Comparison of ENCODE assay signal across 10 cellular contexts in genomic region chr11:15852179-15852578, GRCh38.
DNase-seq lines count a peak whose midpoint lies in the region; ATAC-seq and TF ChIP-seq lines count a peak whose summit lies in the region.
"Had no signal": no experiment of that assay in that cellular context is flagged by ENCODE, and none has a peak within 500 bp of the region (broad histone marks: within the 10 kb centered on the region; RNA-seq: fewer than 3 reads in every experiment).

No MANE protein-coding gene starts in this region.

- H3K27ac ChIP-seq in endodermal cell (ENCODE audit: low read depth, low read length) (no peak overlapping the region), parathyroid adenoma (no peak overlapping the region), prostate gland (no peak overlapping the region)

- H3K79me2 ChIP-seq in parathyroid adenoma, result no peaks in the 10 kb centered on the region

- peak; percentile 89 for TF ChIP-seq CTCF in endodermal cell (conservative IDR thresholded peaks at IDR 0.05)
- peak; percentile 6 for TF ChIP-seq CTCF in parathyroid adenoma (IDR thresholded peaks at IDR 0.05)
- TF ChIP-seq CTCF in prostate gland (IDR thresholded peaks at IDR 0.05), result peak in 2 of 4 experiments; percentile 27 to 33

- H3K27me3 ChIP-seq in endodermal cell (ENCODE audit: control insufficient read depth, insufficient read depth, low read length, poor library complexity, severe bottlenecking) (no peaks in the 10 kb centered on the region), parathyroid adenoma (ENCODE audit: control insufficient read depth, insufficient read depth, low read length) (no peaks in the 10 kb centered on the region), prostate gland (replicated peaks; ENCODE audit: insufficient read depth) (no peaks in the 10 kb centered on the region)

- intact Hi-C loops in prostate gland (cut with DNase I), result no loop called here

- peaks cover 17% of the 10 kb centered on the region for H3K4me1 ChIP-seq in endodermal cell (ENCODE audit: control insufficient read depth, insufficient read depth, low read length)
- H3K4me1 ChIP-seq in parathyroid adenoma, result no peaks in the 10 kb centered on the region
- no peaks in the 10 kb centered on the region for H3K4me1 ChIP-seq in prostate gland (replicated peaks)

- WGBS in endodermal cell (ENCODE audit: insufficient coverage in 1 of 2, insufficient read length in 1 of 2), 2 experiments, result 45 to 68% methylated on average over 3 of the region's 3 CpGs
- WGBS in prostate gland, result 83% methylated on average over 3 of the region's 3 CpGs

- ATAC-seq in HG03439 (IDR thresholded peaks at IDR 0.05; ENCODE audit: unreplicated experiment), result no peak

- no peaks in the 10 kb centered on the region for H3K36me3 Mint-ChIP-seq in endodermal cell (ENCODE audit: low read depth)

- peaks cover 2% of the 10 kb centered on the region for H3K27me3 Mint-ChIP-seq in endodermal cell (ENCODE audit: insufficient read depth)

- no peak overlapping the region for H3K4me3 ChIP-seq in endodermal cell (ENCODE audit: low read length)
- no peak overlapping the region for H3K4me3 ChIP-seq in parathyroid adenoma (ENCODE audit: low read depth, low read length)
- H3K4me3 ChIP-seq in prostate gland, result no peak overlapping the region

- DNase-seq in DMS 273 (lab: John Stamatoyannopoulos, UW; ENCODE audit: unreplicated experiment) (peak; percentile 13), DMS 273 treated with DMSO at 0.1 percent for 48 hours (lab: John Stamatoyannopoulos, UW) (no peak), NCI-H345 (lab: John Stamatoyannopoulos, UW) (peak; percentile 27), endodermal cell (peak; percentile 79), prostate gland (ENCODE audit: low spot score) (no peak), T1000 (lab: John Stamatoyannopoulos, UW) (no peak)
- DNase-seq: 8988T, NCI-H146 had no signal

- H3K9ac ChIP-seq in endodermal cell (ENCODE audit: extremely low read depth, low read length, poor library complexity, severe bottlenecking) (no peak overlapping the region), parathyroid adenoma (no peak overlapping the region)

- H3K9me3 ChIP-seq in endodermal cell (ENCODE audit: control insufficient read depth, low read length), result no peaks in the 10 kb centered on the region
- no peaks in the 10 kb centered on the region for H3K9me3 ChIP-seq in parathyroid adenoma (ENCODE audit: control insufficient read depth, low read length)
- H3K9me3 ChIP-seq in prostate gland, result no peaks in the 10 kb centered on the region

- H3K36me3 ChIP-seq in endodermal cell (ENCODE audit: control insufficient read depth, insufficient read depth, low read length) (no peaks in the 10 kb centered on the region), parathyroid adenoma (ENCODE audit: control insufficient read depth, insufficient read depth, low read length) (no peaks in the 10 kb centered on the region), prostate gland (no peaks in the 10 kb centered on the region)

- H3K4me2 ChIP-seq in parathyroid adenoma (ENCODE audit: low read length), result no peak overlapping the region

- H3K4me3 Mint-ChIP-seq in endodermal cell, result no peak overlapping the region

- no peak for TF ChIP-seq POLR2A in prostate gland (IDR thresholded peaks at IDR 0.05)

- no peak overlapping the region for H3K27ac Mint-ChIP-seq in endodermal cell

- no peaks in the 10 kb centered on the region for H3K9me3 Mint-ChIP-seq in endodermal cell

- H3K4me1 Mint-ChIP-seq in endodermal cell, result peaks cover 23% of the 10 kb centered on the region

- H2AFZ ChIP-seq in parathyroid adenoma, result no peak overlapping the region

Comparison
In these comparisons a context has a peak if more than half of its experiments do, and no peak if none do; other contexts are left out.
1. DNase-seq: peak in DMS 273 (single experiment), NCI-H345 (single experiment) and endodermal cell (single experiment); none in DMS 273 treated with DMSO at 0.1 percent for 48 hours (single experiment), prostate gland (single experiment) and T1000 (single experiment).